ENCODE assay signal across 11 cellular contexts in genomic region chr10:58666024-58666423, GRCh38.
DNase-seq lines count a peak whose midpoint lies in the region; ATAC-seq and TF ChIP-seq lines count a peak whose summit lies in the region.
"Had no signal": no experiment of that assay in that cellular context is flagged by ENCODE, and none has a peak within 500 bp of the region (broad histone marks: within the 10 kb centered on the region; RNA-seq: fewer than 3 reads in every experiment).

No MANE protein-coding gene starts in this region.

- peaks cover 14 to 29% of the 10 kb centered on the region in 2 experiments; a peak in 3 of 4 replicates for H3K79me1 ChIP-seq in IMR-90 (ENCODE audit: low read depth in 1 of 2, low read length in 2 of 2)

- dilution Hi-C loops in IMR-90 (cut with HindIII; ENCODE audit: low sequenced_read_pairs, unreplicated experiment) = no loop called here

- H4K20me1 ChIP-seq in IMR-90 (ENCODE audit: insufficient read depth, low read length) = 0 out of 2 replicates have a peak, but pooled peaks cover 3% of the 10 kb centered on the region

- H3K36me3 ChIP-seq in IMR-90 (ENCODE audit: control insufficient read depth, insufficient read depth, low read length) = 0 out of 2 replicates have a peak, but pooled peaks cover 1% of the 10 kb centered on the region
- H3K36me3 ChIP-seq in ascending aorta = no peaks in the 10 kb centered on the region
- H3K36me3 ChIP-seq in thoracic aorta = no peaks in the 10 kb centered on the region
- H3K36me3 ChIP-seq: SJCRH30 had no signal

- peak overlapping the region; percentile 92 for H3K4me2 ChIP-seq in IMR-90 (ENCODE audit: low read depth, low read length)

- no peak overlapping the region for H4K5ac ChIP-seq in IMR-90 (ENCODE audit: low read depth, low read length)

- H3K27me3 ChIP-seq in IMR-90 (ENCODE audit: control insufficient read depth, insufficient read depth, low read length) (no peaks in the 10 kb centered on the region), ascending aorta (no peaks in the 10 kb centered on the region), thoracic aorta (replicated peaks; ENCODE audit: insufficient read depth) (no peaks in the 10 kb centered on the region)
- H3K27me3 ChIP-seq: SJCRH30 had no signal

- peak overlapping the region; percentile 75 for H3K14ac ChIP-seq in IMR-90 (replicated peaks; ENCODE audit: low read depth, low read length)

- H3K56ac ChIP-seq in IMR-90 (ENCODE audit: extremely low read depth, insufficient read depth, low read length) = peak overlapping the region; percentile 61; the same call in 1 of the 2 replicates

- no peak overlapping the region; the same call in 1 of the 2 replicates for H2AK5ac ChIP-seq in IMR-90 (ENCODE audit: low read depth, low read length)

- H2AFZ ChIP-seq in IMR-90 (replicated peaks; ENCODE audit: low read length, poor library complexity) = no peak overlapping the region

- no peaks in the 10 kb centered on the region for H3K9me3 ChIP-seq in IMR-90 (ENCODE audit: control insufficient read depth, insufficient read depth, low read length)
- H3K9me3 ChIP-seq in ascending aorta = peaks cover 0 to 17% of the 10 kb centered on the region in 2 donors
- H3K9me3 ChIP-seq in thoracic aorta = peaks cover 8% of the 10 kb centered on the region

- H3K4me3 ChIP-seq in IMR-90 (ENCODE audit: insufficient read depth, low read depth, low read length) = no peak overlapping the region
- H3K4me3 ChIP-seq in ascending aorta = peak overlapping the region; percentile 47 to 48
- H3K4me3 ChIP-seq in thoracic aorta = peak overlapping the region; percentile 62
- H3K4me3 ChIP-seq: SJCRH30 had no signal

- H3K4ac ChIP-seq in IMR-90 (ENCODE audit: low read depth, low read length) = no peak overlapping the region

- TF ChIP-seq CTCF in IMR-90 (conservative IDR thresholded peaks at IDR 0.05; ENCODE audit: low read depth, low read length) = no peak
- no peak for TF ChIP-seq CTCF in ascending aorta (IDR thresholded peaks at IDR 0.05)
- TF ChIP-seq CTCF in thoracic aorta (IDR thresholded peaks at IDR 0.05) = no peak

- no peak overlapping the region for H3K18ac ChIP-seq in IMR-90 (ENCODE audit: low read depth, low read length)

- H3K4me1 ChIP-seq in IMR-90 (ENCODE audit: control insufficient read depth, insufficient read depth, low read length) (peaks cover 4% of the 10 kb centered on the region; the same call in 1 of the 2 replicates), ascending aorta (peaks cover 0 to 6% of the 10 kb centered on the region in 2 donors), thoracic aorta (ENCODE audit: control insufficient read depth in 1 of 2, low read depth in 2 of 2) (peaks cover 5 to 10% of the 10 kb centered on the region in 2 donors)

- no peak overlapping the region for H3K9ac ChIP-seq in IMR-90 (ENCODE audit: low read depth, low read length)

- H3K9me1 ChIP-seq in IMR-90 (ENCODE audit: insufficient read depth, low read length) = 0 out of 2 replicates have a peak, but pooled peaks cover 3% of the 10 kb centered on the region

- no peak for TF ChIP-seq RAD21 in IMR-90 (IDR thresholded peaks at IDR 0.05; ENCODE audit: low read length)

- no TSS peak for BruUV-seq in IMR-90 (replicated peaks; lab: Mats Ljungman, UMichigan)

- H2BK15ac ChIP-seq in IMR-90 (ENCODE audit: low read depth, low read length) = no peak overlapping the region

- 0 out of 4 replicates have a peak overlapping the region, but pooled peaks of 1 of the 2 experiments have one; percentile 33 for H4K8ac ChIP-seq in IMR-90 (ENCODE audit: low read depth in 2 of 2, low read length in 2 of 2)

- H3K23ac ChIP-seq in IMR-90 (ENCODE audit: low read depth, low read length) = peak overlapping the region; percentile 72; the same call in 1 of the 2 replicates

- no peak overlapping the region for H2BK120ac ChIP-seq in IMR-90 (ENCODE audit: low read depth, low read length)

- WGBS in IMR-90 (ENCODE audit: extremely low coverage in 2 of 2, insufficient read length in 1 of 2), 2 experiments = no CpG with 5 or more reads among the region's 3 CpGs

- H3K27ac ChIP-seq in IMR-90 (ENCODE audit: insufficient read depth, low read length) (no peak overlapping the region), ascending aorta (peak overlapping the region; percentile 25 to 47), thoracic aorta (peak overlapping the region; percentile 6 to 37)
- H3K27ac ChIP-seq: SJCRH30 had no signal

- no peak overlapping the region for H4K91ac ChIP-seq in IMR-90 (ENCODE audit: insufficient read depth, low read depth, low read length)

- TF ChIP-seq POLR2A in IMR-90 (IDR thresholded peaks at IDR 0.05; ENCODE audit: low read depth, low read length) = no peak

- DNase-seq in IMR-90 = no peak
- no peak for DNase-seq in ascending aorta (ENCODE audit: low spot score in 2 of 2)
- no peak for DNase-seq in left colon
- no peak for DNase-seq in thoracic aorta (ENCODE audit: low spot score)
- DNase-seq in cerebellar nuclear complex (lab: John Stamatoyannopoulos, UW) = no peak
- DNase-seq: activated CD8-positive, alpha-beta memory T cell treated with anti-CD3 and anti-CD28 coated beads, Interleukin-2, amount 50 U/mL, for 48 hours; endodermal cell; NCI-H187 treated with DMSO at 0.1 percent for 48 hours; SJCRH30 had no signal

- intact Hi-C loops in IMR-90 (cut with micrococcal nuclease) (loop anchor here (5.0 kb wide), 1 partner anchor 36 kb away; no protein-coding TSS in a partner anchor), ascending aorta (cut with DNase I) (no loop called here), left colon (cut with DNase I, micrococcal nuclease) (no loop called here)

- in situ Hi-C loops in IMR-90 (cut with MboI; ENCODE audit: low sequenced_read_pairs) = no loop called here

- no peak overlapping the region for H2AK9ac ChIP-seq in IMR-90 (replicated peaks; ENCODE audit: low read depth, low read length, poor library complexity)

- ATAC-seq in IMR-90 (ENCODE audit: low read depth) = no peak
- peak; percentile 78 for ATAC-seq in left colon
- ATAC-seq in thoracic aorta (ENCODE audit: insufficient number of reproducible peaks, low FRiP score, low read depth) = no peak
- no peak for ATAC-seq in HG03571 (IDR thresholded peaks at IDR 0.05; ENCODE audit: unreplicated experiment)
- no peak for ATAC-seq in HG03342 (IDR thresholded peaks at IDR 0.05; ENCODE audit: unreplicated experiment)

- CTCF ChIA-PET in IMR-90 (lab: Yijun Ruan, JAX) = no interaction called here

- H2BK20ac ChIP-seq in IMR-90 (ENCODE audit: low read depth, low read length) = no peak overlapping the region

- POLR2A ChIA-PET in IMR-90 (lab: Charles Lee; ENCODE audit: unreplicated experiment) = no interaction called here

- H2BK5ac ChIP-seq in IMR-90 (ENCODE audit: low read depth, low read length, poor library complexity, severe bottlenecking) = no peak overlapping the region

TF ChIP-seq in IMR-90, 13 proteins besides CTCF, POLR2A, EP300 and RAD21:
- TF ChIP-seq MAZ (IDR thresholded peaks at IDR 0.05; ENCODE audit: borderline replicate concordance, low read depth, low read length) = no peak
- no peak for TF ChIP-seq RFX5 (IDR thresholded peaks at IDR 0.05; ENCODE audit: low read depth, low read length)
- TF ChIP-seq ELK1 (IDR thresholded peaks at IDR 0.05; ENCODE audit: borderline replicate concordance, low read depth, low read length) = no peak
- TF ChIP-seq RCOR1 (IDR thresholded peaks at IDR 0.05; ENCODE audit: insufficient replicate concordance, low read length) = no peak
- TF ChIP-seq, protein P1, sequence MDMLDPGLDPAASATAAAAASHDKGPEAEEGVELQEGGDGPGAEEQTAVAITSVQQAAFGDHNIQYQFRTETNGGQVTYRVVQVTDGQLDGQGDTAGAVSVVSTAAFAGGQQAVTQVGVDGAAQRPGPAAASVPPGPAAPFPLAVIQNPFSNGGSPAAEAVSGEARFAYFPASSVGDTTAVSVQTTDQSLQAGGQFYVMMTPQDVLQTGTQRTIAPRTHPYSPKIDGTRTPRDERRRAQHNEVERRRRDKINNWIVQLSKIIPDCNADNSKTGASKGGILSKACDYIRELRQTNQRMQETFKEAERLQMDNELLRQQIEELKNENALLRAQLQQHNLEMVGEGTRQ (IDR thresholded peaks at IDR 0.05; ENCODE audit: low read depth, low read length) = no peak
- no peak for TF ChIP-seq BHLHE40 (IDR thresholded peaks at IDR 0.05; ENCODE audit: low read depth, low read length)
- TF ChIP-seq NFE2L2 (IDR thresholded peaks at IDR 0.05; ENCODE audit: low read depth, low read length) = no peak
TF ChIP-seq in IMR-90: peak in this region for 0.
